3 cellular contexts compared by ENCODE assay signal in the genomic region with DNA sequence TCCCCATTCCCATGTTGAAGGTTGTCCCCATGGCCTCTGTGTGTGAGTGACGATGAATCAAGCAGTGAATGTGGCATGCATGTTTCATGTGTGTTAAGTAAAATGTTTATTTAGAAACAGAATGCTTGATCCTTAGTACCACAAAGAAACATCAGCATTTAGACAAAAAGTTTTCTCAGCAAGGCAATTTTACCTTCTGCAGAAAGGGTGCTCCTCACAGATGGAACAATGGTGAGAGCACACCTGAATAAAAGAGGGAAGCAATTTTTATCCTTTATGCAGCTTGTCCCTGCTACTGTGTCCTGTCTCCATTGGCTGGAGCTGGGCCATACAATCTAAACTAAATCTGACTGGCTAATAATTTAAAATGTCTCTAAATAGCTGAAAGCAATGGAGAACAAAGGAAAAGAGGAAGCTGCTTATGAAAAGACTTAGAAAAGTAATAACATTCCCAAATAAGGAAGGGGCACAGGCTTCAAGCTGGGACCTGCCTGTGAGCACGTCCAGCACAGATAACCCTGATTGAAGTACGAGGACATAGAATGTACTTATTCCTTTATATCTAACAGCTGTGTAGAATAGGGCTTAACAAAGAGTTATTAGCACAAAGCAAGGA.
TF ChIP-seq lines count a peak whose summit lies in the region.

No MANE protein-coding gene starts in this region.

TF ChIP-seq in HepG2, 621 proteins besides CTCF, POLR2A, EP300 and RAD21:
- TF ChIP-seq ZNF562 (CRISPR knock-in tag; IDR thresholded peaks at IDR 0.05; ENCODE audit: borderline replicate concordance) (peak; percentile 100), ZNF343 (CRISPR knock-in tag; IDR thresholded peaks at IDR 0.05) (no peak), CBX5 (CRISPR knock-in tag; IDR thresholded peaks at IDR 0.05; ENCODE audit: borderline replicate concordance) (peak; percentile 48; the same call in 1 of the 2 replicates), ZMYM2 (CRISPR knock-in tag; IDR thresholded peaks at IDR 0.05) (0 out of 2 replicates have a peak, but pooled peaks have one; percentile 67)
- TF ChIP-seq, protein P1, sequence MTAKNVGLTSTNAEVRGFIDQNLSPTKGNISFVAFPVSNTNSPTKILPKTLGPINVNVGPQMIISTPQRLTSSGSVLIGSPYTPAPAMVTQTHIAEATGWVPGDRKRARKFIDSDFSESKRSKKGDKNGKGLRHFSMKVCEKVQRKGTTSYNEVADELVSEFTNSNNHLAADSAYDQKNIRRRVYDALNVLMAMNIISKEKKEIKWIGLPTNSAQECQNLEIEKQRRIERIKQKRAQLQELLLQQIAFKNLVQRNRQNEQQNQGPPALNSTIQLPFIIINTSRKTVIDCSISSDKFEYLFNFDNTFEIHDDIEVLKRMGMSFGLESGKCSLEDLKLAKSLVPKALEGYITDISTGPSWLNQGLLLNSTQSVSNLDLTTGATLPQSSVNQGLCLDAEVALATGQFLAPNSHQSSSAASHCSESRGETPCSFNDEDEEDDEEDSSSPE (CRISPR knock-in tag; IDR thresholded peaks at IDR 0.05): no peak
- TF ChIP-seq, protein P2, sequence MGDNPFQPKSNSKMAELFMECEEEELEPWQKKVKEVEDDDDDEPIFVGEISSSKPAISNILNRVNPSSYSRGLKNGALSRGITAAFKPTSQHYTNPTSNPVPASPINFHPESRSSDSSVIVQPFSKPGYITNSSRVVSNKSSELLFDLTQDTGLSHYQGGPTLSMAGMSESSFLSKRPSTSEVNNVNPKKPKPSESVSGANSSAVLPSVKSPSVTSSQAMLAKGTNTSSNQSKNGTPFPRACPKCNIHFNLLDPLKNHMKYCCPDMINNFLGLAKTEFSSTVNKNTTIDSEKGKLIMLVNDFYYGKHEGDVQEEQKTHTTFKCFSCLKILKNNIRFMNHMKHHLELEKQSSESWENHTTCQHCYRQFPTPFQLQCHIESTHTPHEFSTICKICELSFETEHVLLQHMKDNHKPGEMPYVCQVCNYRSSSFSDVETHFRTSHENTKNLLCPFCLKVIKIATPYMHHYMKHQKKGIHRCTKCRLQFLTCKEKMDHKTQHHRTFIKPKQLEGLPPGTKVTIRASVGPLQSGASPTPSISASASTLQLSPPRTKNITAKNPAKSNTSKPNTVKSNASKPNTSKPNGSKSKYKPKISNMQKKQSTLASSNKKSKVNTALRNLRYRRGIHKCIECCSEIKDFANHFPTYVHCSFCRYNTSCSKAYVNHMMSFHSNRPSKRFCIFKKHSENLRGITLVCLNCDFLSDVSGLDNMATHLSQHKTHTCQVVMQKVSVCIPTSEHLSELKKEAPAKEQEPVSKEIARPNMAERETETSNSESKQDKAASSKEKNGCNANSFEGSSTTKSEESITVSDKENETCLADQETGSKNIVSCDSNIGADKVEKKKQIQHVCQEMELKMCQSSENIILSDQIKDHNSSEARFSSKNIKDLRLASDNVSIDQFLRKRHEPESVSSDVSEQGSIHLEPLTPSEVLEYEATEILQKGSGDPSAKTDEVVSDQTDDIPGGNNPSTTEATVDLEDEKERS (CRISPR knock-in tag; IDR thresholded peaks at IDR 0.05): peak; percentile 98

TF ChIP-seq in Ishikawa, 13 proteins besides CTCF, POLR2A, EP300 and RAD21:
- TF ChIP-seq, protein P3, sequence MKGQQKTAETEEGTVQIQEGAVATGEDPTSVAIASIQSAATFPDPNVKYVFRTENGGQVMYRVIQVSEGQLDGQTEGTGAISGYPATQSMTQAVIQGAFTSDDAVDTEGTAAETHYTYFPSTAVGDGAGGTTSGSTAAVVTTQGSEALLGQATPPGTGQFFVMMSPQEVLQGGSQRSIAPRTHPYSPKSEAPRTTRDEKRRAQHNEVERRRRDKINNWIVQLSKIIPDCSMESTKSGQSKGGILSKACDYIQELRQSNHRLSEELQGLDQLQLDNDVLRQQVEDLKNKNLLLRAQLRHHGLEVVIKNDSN (IDR thresholded peaks at IDR 0.05): peak; percentile 54
- no peak for TF ChIP-seq EGR1 (IDR thresholded peaks at IDR 0.05)

TF ChIP-seq in K562, 482 proteins besides CTCF, POLR2A, EP300 and RAD21 (continues in another document):
- TF ChIP-seq, protein P4, sequence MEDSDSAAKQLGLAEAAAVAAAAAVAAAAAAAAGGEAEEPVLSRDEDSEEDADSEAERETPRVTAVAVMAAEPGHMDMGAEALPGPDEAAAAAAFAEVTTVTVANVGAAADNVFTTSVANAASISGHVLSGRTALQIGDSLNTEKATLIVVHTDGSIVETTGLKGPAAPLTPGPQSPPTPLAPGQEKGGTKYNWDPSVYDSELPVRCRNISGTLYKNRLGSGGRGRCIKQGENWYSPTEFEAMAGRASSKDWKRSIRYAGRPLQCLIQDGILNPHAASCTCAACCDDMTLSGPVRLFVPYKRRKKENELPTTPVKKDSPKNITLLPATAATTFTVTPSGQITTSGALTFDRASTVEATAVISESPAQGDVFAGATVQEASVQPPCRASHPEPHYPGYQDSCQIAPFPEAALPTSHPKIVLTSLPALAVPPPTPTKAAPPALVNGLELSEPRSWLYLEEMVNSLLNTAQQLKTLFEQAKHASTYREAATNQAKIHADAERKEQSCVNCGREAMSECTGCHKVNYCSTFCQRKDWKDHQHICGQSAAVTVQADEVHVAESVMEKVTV (CRISPR knock-in tag; IDR thresholded peaks at IDR 0.05): no peak
- TF ChIP-seq ZNF24 (IDR thresholded peaks at IDR 0.05) (0 out of 2 replicates have a peak, but pooled peaks have one; percentile 38), HDAC6 (IDR thresholded peaks at IDR 0.05; ENCODE audit: low read depth, low read length) (no peak), ZNF507 (tag; conservative IDR thresholded peaks at IDR 0.05) (no peak), TCF7 (IDR thresholded peaks at IDR 0.05; ENCODE audit: borderline replicate concordance) (no peak), ATF7 (IDR thresholded peaks at IDR 0.05) (peak; percentile 48), ZNF696 (CRISPR knock-in tag; conservative IDR thresholded peaks at IDR 0.05) (no peak), JUNB (CRISPR knock-in tag; conservative IDR thresholded peaks at IDR 0.05) (no peak), ZBTB7A (IDR thresholded peaks at IDR 0.05; ENCODE audit: borderline replicate concordance, control insufficient read depth, low read depth, low read length) (no peak), SMAD1 (IDR thresholded peaks at IDR 0.05; ENCODE audit: low read depth, low read length, partially characterized antibody) (no peak), PHTF2 (CRISPR knock-in tag; IDR thresholded peaks at IDR 0.05) (no peak), KDM1A (IDR thresholded peaks at IDR 0.05) (0 out of 4 replicates have a peak, but pooled peaks of 1 of the 2 experiments have one; percentile 25), NFRKB (IDR thresholded peaks at IDR 0.05; ENCODE audit: low read depth) (no peak), ELF1 (tag; IDR thresholded peaks at IDR 0.05) (no peak), CBX8 (IDR thresholded peaks at IDR 0.05; ENCODE audit: borderline replicate concordance, extremely low read depth, low read depth, low read length, poor library complexity, severe bottlenecking) (no peak), ZBTB17 (CRISPR knock-in tag; IDR thresholded peaks at IDR 0.05) (no peak)
- TF ChIP-seq, protein P5, sequence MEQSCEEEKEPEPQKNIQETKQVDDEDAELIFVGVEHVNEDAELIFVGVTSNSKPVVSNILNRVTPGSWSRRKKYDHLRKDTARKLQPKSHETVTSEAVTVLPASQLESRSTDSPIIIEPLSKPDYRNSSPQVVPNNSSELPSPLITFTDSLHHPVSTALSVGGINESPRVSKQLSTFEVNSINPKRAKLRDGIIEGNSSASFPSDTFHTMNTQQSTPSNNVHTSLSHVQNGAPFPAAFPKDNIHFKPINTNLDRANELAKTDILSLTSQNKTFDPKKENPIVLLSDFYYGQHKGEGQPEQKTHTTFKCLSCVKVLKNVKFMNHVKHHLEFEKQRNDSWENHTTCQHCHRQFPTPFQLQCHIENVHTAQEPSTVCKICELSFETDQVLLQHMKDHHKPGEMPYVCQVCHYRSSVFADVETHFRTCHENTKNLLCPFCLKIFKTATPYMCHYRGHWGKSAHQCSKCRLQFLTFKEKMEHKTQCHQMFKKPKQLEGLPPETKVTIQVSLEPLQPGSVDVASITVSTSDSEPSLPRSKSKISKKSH (CRISPR knock-in tag; IDR thresholded peaks at IDR 0.05): peak; percentile 93
- TF ChIP-seq, protein P6, sequence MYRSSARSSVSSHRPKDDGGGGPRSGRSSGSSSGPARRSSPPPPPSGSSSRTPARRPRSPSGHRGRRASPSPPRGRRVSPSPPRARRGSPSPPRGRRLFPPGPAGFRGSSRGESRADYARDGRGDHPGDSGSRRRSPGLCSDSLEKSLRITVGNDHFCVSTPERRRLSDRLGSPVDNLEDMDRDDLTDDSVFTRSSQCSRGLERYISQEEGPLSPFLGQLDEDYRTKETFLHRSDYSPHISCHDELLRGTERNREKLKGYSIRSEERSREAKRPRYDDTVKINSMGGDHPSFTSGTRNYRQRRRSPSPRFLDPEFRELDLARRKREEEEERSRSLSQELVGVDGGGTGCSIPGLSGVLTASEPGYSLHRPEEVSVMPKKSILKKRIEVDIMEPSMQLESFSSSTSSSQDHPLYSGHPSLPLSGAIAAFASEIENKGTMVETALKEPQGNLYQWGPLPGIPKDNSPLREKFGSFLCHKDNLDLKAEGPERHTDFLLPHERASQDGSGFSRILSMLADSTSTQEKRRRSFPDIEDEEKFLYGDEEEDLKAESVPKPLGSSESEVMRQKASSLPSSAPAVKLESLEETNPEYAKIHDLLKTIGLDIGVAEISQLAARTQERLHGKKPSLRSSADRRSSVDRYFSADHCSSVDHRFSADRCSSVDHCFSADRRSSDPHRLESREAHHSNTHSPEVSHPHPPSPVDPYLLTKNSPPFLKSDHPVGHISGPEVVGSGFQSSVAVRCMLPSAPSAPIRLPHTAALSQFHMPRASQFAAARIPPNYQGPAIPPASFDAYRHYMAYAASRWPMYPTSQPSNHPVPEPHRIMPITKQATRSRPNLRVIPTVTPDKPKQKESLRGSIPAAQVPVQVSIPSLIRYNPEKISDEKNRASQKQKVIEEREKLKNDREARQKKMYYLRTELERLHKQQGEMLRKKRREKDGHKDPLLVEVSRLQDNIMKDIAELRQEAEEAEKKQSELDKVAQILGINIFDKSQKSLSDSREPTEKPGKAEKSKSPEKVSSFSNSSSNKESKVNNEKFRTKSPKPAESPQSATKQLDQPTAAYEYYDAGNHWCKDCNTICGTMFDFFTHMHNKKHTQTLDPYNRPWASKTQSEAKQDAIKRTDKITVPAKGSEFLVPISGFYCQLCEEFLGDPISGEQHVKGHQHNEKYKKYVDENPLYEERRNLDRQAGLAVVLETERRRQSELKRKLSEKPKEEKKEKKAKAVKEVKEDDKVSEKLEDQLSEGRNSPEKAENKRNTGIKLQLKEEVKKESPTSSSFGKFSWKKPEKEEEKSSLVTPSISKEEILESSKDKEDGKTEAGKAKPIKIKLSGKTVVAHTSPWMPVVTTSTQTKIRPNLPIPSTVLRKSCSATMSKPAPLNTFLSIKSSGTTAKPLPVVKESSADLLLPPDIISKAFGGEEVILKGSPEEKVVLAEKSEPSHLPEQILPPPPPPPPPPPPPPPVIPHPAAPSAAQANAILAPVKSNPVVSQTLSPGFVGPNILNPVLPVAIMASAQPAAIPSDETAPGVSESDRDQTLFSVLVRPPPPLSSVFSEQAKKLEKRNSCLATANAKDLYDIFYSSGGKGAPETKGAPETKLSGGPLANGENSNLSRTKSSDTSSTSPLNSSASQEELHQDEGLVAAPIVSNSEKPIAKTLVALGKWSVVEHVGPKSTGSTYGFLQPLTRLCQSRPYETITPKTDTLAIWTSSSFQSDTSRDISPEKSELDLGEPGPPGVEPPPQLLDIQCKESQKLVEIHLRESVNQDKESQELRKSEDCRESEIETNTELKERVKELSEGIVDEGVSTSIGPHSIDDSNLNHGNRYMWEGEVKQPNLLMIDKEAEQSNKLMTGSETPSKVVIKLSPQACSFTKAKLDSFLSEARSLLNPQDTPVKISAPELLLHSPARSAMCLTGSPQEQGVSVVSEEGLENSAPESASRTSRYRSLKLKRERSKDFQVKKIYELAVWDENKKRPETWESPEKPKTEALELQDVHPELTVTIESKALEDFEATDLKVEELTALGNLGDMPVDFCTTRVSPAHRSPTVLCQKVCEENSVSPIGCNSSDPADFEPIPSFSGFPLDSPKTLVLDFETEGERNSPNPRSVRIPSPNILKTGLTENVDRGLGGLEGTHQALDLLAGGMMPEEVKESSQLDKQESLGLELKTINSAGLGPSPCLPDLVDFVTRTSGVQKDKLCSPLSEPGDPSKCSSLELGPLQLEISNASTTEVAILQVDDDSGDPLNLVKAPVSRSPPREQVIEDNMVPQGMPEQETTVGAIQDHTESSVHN (IDR thresholded peaks at IDR 0.05; ENCODE audit: borderline replicate concordance in 1 of 2, low read depth in 1 of 2): peak in 1 of 2 experiments; percentile 62; a peak in 1 of 4 replicates
- TF ChIP-seq, protein P7, sequence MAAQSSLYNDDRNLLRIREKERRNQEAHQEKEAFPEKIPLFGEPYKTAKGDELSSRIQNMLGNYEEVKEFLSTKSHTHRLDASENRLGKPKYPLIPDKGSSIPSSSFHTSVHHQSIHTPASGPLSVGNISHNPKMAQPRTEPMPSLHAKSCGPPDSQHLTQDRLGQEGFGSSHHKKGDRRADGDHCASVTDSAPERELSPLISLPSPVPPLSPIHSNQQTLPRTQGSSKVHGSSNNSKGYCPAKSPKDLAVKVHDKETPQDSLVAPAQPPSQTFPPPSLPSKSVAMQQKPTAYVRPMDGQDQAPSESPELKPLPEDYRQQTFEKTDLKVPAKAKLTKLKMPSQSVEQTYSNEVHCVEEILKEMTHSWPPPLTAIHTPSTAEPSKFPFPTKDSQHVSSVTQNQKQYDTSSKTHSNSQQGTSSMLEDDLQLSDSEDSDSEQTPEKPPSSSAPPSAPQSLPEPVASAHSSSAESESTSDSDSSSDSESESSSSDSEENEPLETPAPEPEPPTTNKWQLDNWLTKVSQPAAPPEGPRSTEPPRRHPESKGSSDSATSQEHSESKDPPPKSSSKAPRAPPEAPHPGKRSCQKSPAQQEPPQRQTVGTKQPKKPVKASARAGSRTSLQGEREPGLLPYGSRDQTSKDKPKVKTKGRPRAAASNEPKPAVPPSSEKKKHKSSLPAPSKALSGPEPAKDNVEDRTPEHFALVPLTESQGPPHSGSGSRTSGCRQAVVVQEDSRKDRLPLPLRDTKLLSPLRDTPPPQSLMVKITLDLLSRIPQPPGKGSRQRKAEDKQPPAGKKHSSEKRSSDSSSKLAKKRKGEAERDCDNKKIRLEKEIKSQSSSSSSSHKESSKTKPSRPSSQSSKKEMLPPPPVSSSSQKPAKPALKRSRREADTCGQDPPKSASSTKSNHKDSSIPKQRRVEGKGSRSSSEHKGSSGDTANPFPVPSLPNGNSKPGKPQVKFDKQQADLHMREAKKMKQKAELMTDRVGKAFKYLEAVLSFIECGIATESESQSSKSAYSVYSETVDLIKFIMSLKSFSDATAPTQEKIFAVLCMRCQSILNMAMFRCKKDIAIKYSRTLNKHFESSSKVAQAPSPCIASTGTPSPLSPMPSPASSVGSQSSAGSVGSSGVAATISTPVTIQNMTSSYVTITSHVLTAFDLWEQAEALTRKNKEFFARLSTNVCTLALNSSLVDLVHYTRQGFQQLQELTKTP (IDR thresholded peaks at IDR 0.05; ENCODE audit: low read depth in 1 of 2, partially characterized antibody in 2 of 2): peak in 1 of 2 experiments; percentile 65
- TF ChIP-seq, protein P8, sequence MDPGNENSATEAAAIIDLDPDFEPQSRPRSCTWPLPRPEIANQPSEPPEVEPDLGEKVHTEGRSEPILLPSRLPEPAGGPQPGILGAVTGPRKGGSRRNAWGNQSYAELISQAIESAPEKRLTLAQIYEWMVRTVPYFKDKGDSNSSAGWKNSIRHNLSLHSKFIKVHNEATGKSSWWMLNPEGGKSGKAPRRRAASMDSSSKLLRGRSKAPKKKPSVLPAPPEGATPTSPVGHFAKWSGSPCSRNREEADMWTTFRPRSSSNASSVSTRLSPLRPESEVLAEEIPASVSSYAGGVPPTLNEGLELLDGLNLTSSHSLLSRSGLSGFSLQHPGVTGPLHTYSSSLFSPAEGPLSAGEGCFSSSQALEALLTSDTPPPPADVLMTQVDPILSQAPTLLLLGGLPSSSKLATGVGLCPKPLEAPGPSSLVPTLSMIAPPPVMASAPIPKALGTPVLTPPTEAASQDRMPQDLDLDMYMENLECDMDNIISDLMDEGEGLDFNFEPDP (CRISPR knock-in tag; IDR thresholded peaks at IDR 0.05): no peak
